25 cellular contexts compared by ENCODE assay signal in the genomic region with DNA sequence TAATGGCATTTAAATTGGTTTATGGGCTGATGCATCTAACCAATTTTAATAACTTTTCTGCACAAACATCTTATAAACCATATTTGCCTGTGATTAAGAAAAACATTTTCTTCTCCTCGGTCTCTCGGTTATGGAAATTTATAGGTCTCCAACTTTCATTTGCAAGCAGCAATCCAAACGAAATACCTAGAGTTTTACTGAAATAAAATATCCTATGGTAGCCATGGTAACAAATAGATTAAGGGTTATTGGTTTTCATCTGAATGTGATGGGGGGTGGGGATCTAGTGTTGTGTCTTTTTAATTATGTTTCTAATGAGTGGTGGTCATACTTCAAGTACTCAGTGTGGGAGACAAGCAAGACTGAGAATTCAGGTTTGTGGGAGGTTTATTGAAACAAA. TPM values are rescaled to one million over a fixed set of nuclear protein-coding genes. Genes with fewer than 3 reads are reported as not detected.
DNase-seq lines count a peak whose midpoint lies in the region; ATAC-seq and TF ChIP-seq lines count a peak whose summit lies in the region.
"Had no signal": no experiment of that assay in that cellular context is flagged by ENCODE, and none has a peak within 500 bp of the region (broad histone marks: within the 10 kb centered on the region; RNA-seq: fewer than 3 reads in every experiment).

No MANE protein-coding gene starts in this region.

- H3K4me3 ChIP-seq in Caco-2 (ENCODE audit: low read depth, low read length), result no peak overlapping the region

- H3K27ac Mint-ChIP-seq in Caco-2 (ENCODE audit: unreplicated experiment) (no peak overlapping the region), MCF 10A (ENCODE audit: low read depth, unreplicated experiment) (no peak overlapping the region), nephron progenitor cell (no peak overlapping the region)
- H3K27ac Mint-ChIP-seq: activated CD4-positive, alpha-beta T cell treated with anti-CD3 and anti-CD28 coated beads, Interleukin-2, amount 10 ng/mL, durations not matched to agents 7 days and 5 days; CD8-positive, alpha-beta memory T cell; endodermal cell had no signal

- TF ChIP-seq CTCF in Caco-2 (IDR thresholded peaks at IDR 0.05; ENCODE audit: insufficient read depth in 1 of 2, low read depth in 1 of 2, low read length in 1 of 2, severe bottlenecking in 1 of 2, unreplicated experiment in 1 of 2), result no peak
- no peak for TF ChIP-seq CTCF in MCF 10A (IDR thresholded peaks at IDR 0.05; ENCODE audit: unreplicated experiment)
- TF ChIP-seq CTCF in nephron progenitor cell (IDR thresholded peaks at IDR 0.05), result no peak

- H3K9me3 ChIP-seq in Caco-2, result no peaks in the 10 kb centered on the region
- H3K9me3 ChIP-seq: colonic mucosa, Peyer's patch, SJSA1, thoracic aorta had no signal

- intact Hi-C loops in Caco-2 (cut with micrococcal nuclease; ENCODE audit: unreplicated experiment) (no loop called here), MCF 10A (cut with micrococcal nuclease) (loop anchor here (2.0 to 10.0 kb wide), 4 partner anchors 25 to 377 kb away; no protein-coding TSS in a partner anchor), left ventricle myocardium superior (cut with micrococcal nuclease) (no loop called here)

- peaks cover 8% of the 10 kb centered on the region for H3K27me3 ChIP-seq in Caco-2 (replicated peaks; ENCODE audit: control insufficient read depth, insufficient read depth, low read length)

- BruUV-seq in Caco-2 (replicated peaks; lab: Mats Ljungman, UMichigan) (TSS peak; percentile 31), MCF 10A (replicated peaks; lab: Mats Ljungman, UMichigan) (TSS peak; percentile 20)

- POLR2A ChIA-PET in Caco-2 (lab: Charles Lee) (no interaction called here), MCF 10A (lab: Yijun Ruan, JAX) (interaction anchor here (1.4 kb wide), 1 partner anchor 24 kb away, joined by 7 read pairs; no protein-coding TSS in a partner anchor)

- peaks cover 14% of the 10 kb centered on the region for H3K4me1 Mint-ChIP-seq in Caco-2 (ENCODE audit: low read depth, unreplicated experiment)
- H3K4me1 Mint-ChIP-seq in MCF 10A (ENCODE audit: insufficient read depth, unreplicated experiment), result peaks cover 18% of the 10 kb centered on the region
- H3K4me1 Mint-ChIP-seq in nephron progenitor cell, result peaks cover 24% of the 10 kb centered on the region
- H3K4me1 Mint-ChIP-seq: endodermal cell had no signal

- H3K4me3 Mint-ChIP-seq in Caco-2 (ENCODE audit: unreplicated experiment), result no peak overlapping the region
- H3K4me3 Mint-ChIP-seq in MCF 10A (ENCODE audit: unreplicated experiment), result peak overlapping the region; percentile 84
- H3K4me3 Mint-ChIP-seq in nephron progenitor cell, result peak overlapping the region; percentile 83

- H3K4me1 ChIP-seq in Caco-2, result peaks cover 18% of the 10 kb centered on the region
- H3K4me1 ChIP-seq: colonic mucosa had no signal

- ATAC-seq in left ventricle myocardium superior (no peak), HG03439 (IDR thresholded peaks at IDR 0.05; ENCODE audit: unreplicated experiment) (no peak)

- CTCF ChIA-PET in Caco-2 (lab: Charles Lee) (no interaction called here), MCF 10A (lab: Yijun Ruan, JAX) (no interaction called here)

- peaks cover 53% of the 10 kb centered on the region for H3K27me3 Mint-ChIP-seq in Caco-2 (ENCODE audit: insufficient read depth, unreplicated experiment)
- no peaks in the 10 kb centered on the region for H3K27me3 Mint-ChIP-seq in MCF 10A (ENCODE audit: insufficient read depth, unreplicated experiment)
- H3K27me3 Mint-ChIP-seq in nephron progenitor cell (ENCODE audit: low read depth, poor library complexity), result peaks cover 54% of the 10 kb centered on the region

- no peaks in the 10 kb centered on the region for H3K9me3 Mint-ChIP-seq in Caco-2 (ENCODE audit: unreplicated experiment)
- H3K9me3 Mint-ChIP-seq in MCF 10A (ENCODE audit: unreplicated experiment), result no peaks in the 10 kb centered on the region
- H3K9me3 Mint-ChIP-seq in nephron progenitor cell, result no peaks in the 10 kb centered on the region
- H3K9me3 Mint-ChIP-seq: activated CD4-positive, alpha-beta T cell treated with anti-CD3 and anti-CD28 coated beads, Interleukin-2, amount 10 ng/mL, durations not matched to agents 7 days and 5 days; endodermal cell had no signal

- H3K36me3 Mint-ChIP-seq in Caco-2 (ENCODE audit: insufficient read depth, unreplicated experiment) (peaks cover 6% of the 10 kb centered on the region), MCF 10A (ENCODE audit: insufficient read depth, unreplicated experiment) (no peaks in the 10 kb centered on the region), nephron progenitor cell (ENCODE audit: low read depth) (no peaks in the 10 kb centered on the region)
- H3K36me3 Mint-ChIP-seq: CD8-positive, alpha-beta memory T cell had no signal

- H3K36me3 ChIP-seq in Caco-2 (ENCODE audit: control insufficient read depth, insufficient read depth, low read length), result no peaks in the 10 kb centered on the region
- H3K36me3 ChIP-seq: colonic mucosa, Peyer's patch, SJSA1, thoracic aorta had no signal

- DNase-seq in Caco-2, result no peak
- peak; percentile 6 for DNase-seq in NCI-H69 (lab: John Stamatoyannopoulos, UW)
- no peak for DNase-seq in MCF 10A (ENCODE audit: unreplicated experiment)
- DNase-seq in nephron progenitor cell, result no peak
- DNase-seq in left ventricle myocardium superior, result no peak
- DNase-seq in glomerular visceral epithelial cell (ENCODE audit: extremely low spot score), result no peak
- DNase-seq: activated CD4-positive, alpha-beta T cell treated with anti-CD3 and anti-CD28 coated beads, Interleukin-2, amount 10 ng/mL, durations not matched to agents 7 days and 5 days; CD8-positive, alpha-beta memory T cell; colonic mucosa; DMS79; endodermal cell; HCEC 1CT; Karpas-422; kidney glomerular epithelial cell; midbrain; NCI-H1048; NCI-H2081; NCI-H446; Peyer's patch; stimulated activated CD4-positive, alpha-beta T cell treated with anti-CD3 and anti-CD28 coated beads, Interleukin-2, amount 100 ng/mL, for 48 hours; stimulated activated naive CD4-positive, alpha-beta T cell; T-helper 2 cell had no signal

RNA-seq across cellular contexts. Expression of a gene that starts 2.9 kb away (rescaled TPM):
- 0.61 and 0.81 TPM in 2 replicates for total RNA-seq in Caco-2 (2022)
- total RNA-seq in MCF 10A (2022), result 36.3 and 43.1 TPM in 2 replicates
- total RNA-seq in left ventricle myocardium superior, result 0.69 TPM

Comparison
In these comparisons a context has a peak if more than half of its experiments do, and no peak if none do; other contexts are left out.
1. RNA of a gene that starts 2.9 kb away (total RNA-seq): 36.3 to 43.1 TPM in MCF 10A; 0.69 TPM in left ventricle myocardium superior (single experiment) and 0.61 to 0.81 TPM in Caco-2; every median in the first group is over 10 times any median in the second.